Comparison of ENCODE assay signal across 13 cellular contexts in the genomic region with DNA sequence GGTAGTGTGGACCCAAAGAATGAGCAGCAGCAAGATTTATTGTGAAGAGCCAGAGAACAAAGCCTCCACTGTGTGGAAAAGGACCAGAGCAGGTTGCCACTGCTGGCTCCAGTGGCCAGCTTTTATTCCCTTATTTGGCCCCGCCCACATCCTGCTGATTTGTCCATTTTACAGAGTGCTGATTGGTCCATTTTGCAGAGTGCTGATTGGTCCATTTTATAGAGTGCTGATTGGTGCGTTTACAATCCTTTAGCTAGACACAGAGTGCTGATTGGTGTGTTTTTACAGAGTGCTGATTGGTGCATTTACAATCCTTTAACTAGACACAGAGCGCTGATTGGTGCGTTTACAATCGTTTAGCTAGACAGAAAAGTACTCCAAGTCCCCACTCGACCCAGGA. TPM values are rescaled to one million over a fixed set of nuclear protein-coding genes. Genes with fewer than 3 reads are reported as not detected.
DNase-seq lines count a peak whose midpoint lies in the region; ATAC-seq, FAIRE-seq and TF ChIP-seq lines count a peak whose summit lies in the region.
"Not testable (repeated sequence)": the region's sequence is repeated elsewhere in the genome, so short reads cannot be mapped to it uniquely, and the experiment has no call there.
"Had no signal": no experiment of that assay in that cellular context is flagged by ENCODE, and none has a peak within 500 bp of the region (broad histone marks: within the 10 kb centered on the region; RNA-seq: fewer than 3 reads in every experiment).

No MANE protein-coding gene starts in this region.

- H3K4me1 Mint-ChIP-seq in WTC11; activated CD4-positive, alpha-beta memory T cell treated with anti-CD3 and anti-CD28 coated beads for 36 hours (ENCODE audit: low read depth): not testable (repeated sequence)
- H3K4me1 Mint-ChIP-seq in activated CD8-positive, alpha-beta T cell treated with anti-CD3 and anti-CD28 coated beads, Interleukin-2, amount 10 ng/mL, durations not matched to agents 7 days and 5 days (ENCODE audit: low read depth): peaks cover 15% of the 10 kb centered on the region

- H3K27ac ChIP-seq in A549: peak overlapping the region in 1 of 2 experiments; percentile 18; a peak in 2 of 6 replicates
- not testable (repeated sequence) for H3K27ac ChIP-seq in HEK293 (ENCODE audit: extremely low read depth, low read depth, low read length); HepG2 (ENCODE audit: extremely low read length, insufficient read depth, low read length); testis

- H3K9me3 ChIP-seq in A549; HEK293 (ENCODE audit: control insufficient read depth, insufficient read depth, low read depth, low read length); HepG2 (ENCODE audit: low read length); testis: not testable (repeated sequence)

- CTCF ChIA-PET in A549 (lab: Yijun Ruan, JAX) (interaction anchor here (1.5 to 36.8 kb wide), 5 partner anchors 6 to 121 kb away, joined by 3 to 612 read pairs (median 119); a partner anchor contains a TSS), HEK293 (lab: Yijun Ruan, JAX) (interaction anchor here (0.6 to 3.2 kb wide), 3 partner anchors 16 to 414 kb away, joined by 3 to 17 read pairs (median 3); no protein-coding TSS in a partner anchor), WTC11 (lab: Charles Lee) (interaction anchor here (1.9 kb wide), 1 partner anchor 16 kb away, joined by 5 read pairs; no protein-coding TSS in a partner anchor)
- CTCF ChIA-PET in activated CD4-positive, alpha-beta memory T cell treated with anti-CD3 and anti-CD28 coated beads for 36 hours (lab: Charles Lee): interaction anchor here (1.5 kb wide), 1 partner anchor 42 kb away, joined by 3 read pairs; no protein-coding TSS in a partner anchor
- CTCF ChIA-PET in activated CD8-positive, alpha-beta T cell treated with anti-CD3 and anti-CD28 coated beads, Interleukin-2, amount 10 ng/mL, durations not matched to agents 7 days and 5 days (lab: Charles Lee); HepG2 (lab: Yijun Ruan, JAX; ENCODE audit: low intra/inter-chr PET ratio, low total read pairs): not testable (repeated sequence)

- not testable (repeated sequence) for H3K9ac ChIP-seq in HepG2 (ENCODE audit: insufficient read depth, low read depth, low read length)

- DNase-seq in A549 (ENCODE audit: low read depth in 1 of 2, low spot score in 1 of 2); WTC11 (ENCODE audit: low spot score); HepG2 (ENCODE audit: low spot score): not testable (repeated sequence)
- DNase-seq in activated CD4-positive, alpha-beta memory T cell treated with anti-CD3 and anti-CD28 coated beads for 36 hours: peak; percentile 9
- DNase-seq in activated CD8-positive, alpha-beta T cell treated with anti-CD3 and anti-CD28 coated beads, Interleukin-2, amount 10 ng/mL, durations not matched to agents 7 days and 5 days: peak; percentile 26
- peak; percentile 56 for DNase-seq in testis

- H3K27me3 ChIP-seq in HepG2 (ENCODE audit: control insufficient read depth in 1 of 2, insufficient read depth in 2 of 2, low read length in 2 of 2); testis: not testable (repeated sequence)

- not testable (repeated sequence) for TF ChIP-seq CTCF in A549 (IDR thresholded peaks at IDR 0.05); HEK293 (tag by site-specific recombination; IDR thresholded peaks at IDR 0.05); WTC11 (IDR thresholded peaks at IDR 0.05); HepG2 (CRISPR knock-in tag; IDR thresholded peaks at IDR 0.05); testis (IDR thresholded peaks at IDR 0.05)

- H3K36me3 ChIP-seq in HEK293 (ENCODE audit: control insufficient read depth in 2 of 2, insufficient read depth in 1 of 2, low read length in 2 of 2); HepG2 (replicated peaks in 1 of 2; ENCODE audit: control insufficient read depth in 1 of 2, insufficient read depth in 2 of 2, low read length in 2 of 2); testis (ENCODE audit: low read depth, missing control alignments): not testable (repeated sequence)

- 69% methylated on average over 6 of the region's 6 CpGs for WGBS in A549 (ENCODE audit: missing lambda C conversion rate)
- WGBS in HepG2 (ENCODE audit: low lambda C conversion rate): 53% methylated on average over 6 of the region's 6 CpGs
- WGBS in testis, 2 donors: 73 to 81% methylated on average over 6 of the region's 6 CpGs

- not testable (repeated sequence) for BruUV-seq in HepG2 (replicated peaks; lab: Mats Ljungman, UMichigan)

- H3K9me3 Mint-ChIP-seq in WTC11: peaks cover 12% of the 10 kb centered on the region
- not testable (repeated sequence) for H3K9me3 Mint-ChIP-seq in activated CD4-positive, alpha-beta memory T cell treated with anti-CD3 and anti-CD28 coated beads for 36 hours; activated CD8-positive, alpha-beta T cell treated with anti-CD3 and anti-CD28 coated beads, Interleukin-2, amount 10 ng/mL, durations not matched to agents 7 days and 5 days (ENCODE audit: insufficient read depth)

- POLR2A ChIA-PET in A549 (lab: Yijun Ruan, JAX): interaction anchor here (0.6 kb wide), 1 partner anchor 110 kb away, joined by 7 read pairs; no protein-coding TSS in a partner anchor
- POLR2A ChIA-PET in HEK293 (lab: Yijun Ruan, JAX): interaction anchor here (1.0 kb wide), 1 partner anchor 11 kb away, joined by 3 read pairs; no protein-coding TSS in a partner anchor
- POLR2A ChIA-PET in WTC11 (lab: Charles Lee); activated CD4-positive, alpha-beta memory T cell treated with anti-CD3 and anti-CD28 coated beads for 36 hours (lab: Charles Lee); activated CD8-positive, alpha-beta T cell treated with anti-CD3 and anti-CD28 coated beads, Interleukin-2, amount 10 ng/mL, durations not matched to agents 7 days and 5 days (lab: Charles Lee); HepG2 (lab: Yijun Ruan, JAX): not testable (repeated sequence)

- not testable (repeated sequence) for FAIRE-seq in A549 (lab: Jason Lieb, UNC); HepG2 (lab: Jason Lieb, UNC)

- not testable (repeated sequence) for TF ChIP-seq POLR2A in A549 (IDR thresholded peaks at IDR 0.05; ENCODE audit: low read length); HepG2 (IDR thresholded peaks at IDR 0.05; ENCODE audit: insufficient read depth in 1 of 2, low read depth in 2 of 2, low read length in 2 of 2); testis (IDR thresholded peaks at IDR 0.05)

- not testable (repeated sequence) for H3K27ac Mint-ChIP-seq in WTC11; activated CD4-positive, alpha-beta memory T cell treated with anti-CD3 and anti-CD28 coated beads for 36 hours; activated CD8-positive, alpha-beta T cell treated with anti-CD3 and anti-CD28 coated beads, Interleukin-2, amount 10 ng/mL, durations not matched to agents 7 days and 5 days

- in situ Hi-C loops in HepG2 (cut with HindIII; ENCODE audit: extremely low pct_ligation_motif_present, low pct_unique_long_range_greater_than_20kb): not testable (repeated sequence)

- not testable (repeated sequence) for H3K4me3 Mint-ChIP-seq in WTC11; activated CD4-positive, alpha-beta memory T cell treated with anti-CD3 and anti-CD28 coated beads for 36 hours; activated CD8-positive, alpha-beta T cell treated with anti-CD3 and anti-CD28 coated beads, Interleukin-2, amount 10 ng/mL, durations not matched to agents 7 days and 5 days

- not testable (repeated sequence) for H3K4me3 ChIP-seq in A549; HEK293 (ENCODE audit: low read depth, low read length); HepG2 (replicated peaks in 1 of 3; ENCODE audit: insufficient read depth in 1 of 3, low read depth in 2 of 3, low read length in 3 of 3); testis

- not testable (repeated sequence) for H4K20me1 ChIP-seq in HepG2 (ENCODE audit: insufficient read depth, low read length)

- TF ChIP-seq RAD21 in A549 (conservative IDR thresholded peaks at IDR 0.05 in 1 of 2, IDR thresholded peaks at IDR 0.05 in 1 of 2); HepG2 (CRISPR knock-in tag; IDR thresholded peaks at IDR 0.05): not testable (repeated sequence)

- intact Hi-C loops in activated CD4-positive, alpha-beta memory T cell treated with anti-CD3 and anti-CD28 coated beads for 36 hours (cut with micrococcal nuclease); HepG2 (cut with micrococcal nuclease; ENCODE audit: unreplicated experiment); testis (cut with DNase I; ENCODE audit: low total_unique reads): not testable (repeated sequence)

- H3K36me3 Mint-ChIP-seq in WTC11; activated CD4-positive, alpha-beta memory T cell treated with anti-CD3 and anti-CD28 coated beads for 36 hours; activated CD8-positive, alpha-beta T cell treated with anti-CD3 and anti-CD28 coated beads, Interleukin-2, amount 10 ng/mL, durations not matched to agents 7 days and 5 days (ENCODE audit: low read depth): not testable (repeated sequence)

- H3K4me2 ChIP-seq in A549; HepG2 (ENCODE audit: low read depth, low read length): not testable (repeated sequence)

- TF ChIP-seq EP300 in A549 (IDR thresholded peaks at IDR 0.05); HepG2 (IDR thresholded peaks at IDR 0.05; ENCODE audit: low read depth in 2 of 2, low read length in 2 of 2); HepG2 (CRISPR knock-in tag; IDR thresholded peaks at IDR 0.05; ENCODE audit: borderline replicate concordance): not testable (repeated sequence)

- H3K79me2 ChIP-seq in HepG2 (ENCODE audit: insufficient read depth, low read length): not testable (repeated sequence)

- H2AFZ ChIP-seq in HepG2 (ENCODE audit: low read length): not testable (repeated sequence)

- H3K4me1 ChIP-seq in A549 (peaks cover 27% of the 10 kb centered on the region), HepG2 (ENCODE audit: insufficient read depth, low read length) (peaks cover 19% of the 10 kb centered on the region)
- H3K4me1 ChIP-seq in HEK293 (ENCODE audit: control insufficient read depth, insufficient read depth, low read length); testis: not testable (repeated sequence)

- not testable (repeated sequence) for ATAC-seq in A549; WTC11; activated CD8-positive, alpha-beta T cell treated with anti-CD3 and anti-CD28 coated beads, Interleukin-2, amount 10 ng/mL, durations not matched to agents 7 days and 5 days; HepG2

- H3K27me3 Mint-ChIP-seq in WTC11 (ENCODE audit: low read depth); activated CD4-positive, alpha-beta memory T cell treated with anti-CD3 and anti-CD28 coated beads for 36 hours; activated CD8-positive, alpha-beta T cell treated with anti-CD3 and anti-CD28 coated beads, Interleukin-2, amount 10 ng/mL, durations not matched to agents 7 days and 5 days (ENCODE audit: low read depth): not testable (repeated sequence)

RNA-seq across cellular contexts. Expression of a gene that starts 15.9 kb away (rescaled TPM):
- 0.06 and 0.08 TPM in 2 replicates for polyA plus RNA-seq in A549 (2011; rRNA removed)
- polyA plus RNA-seq in A549 (2012; cell fraction: cytosol; rRNA removed): 0.05 and 0.08 TPM in 2 replicates
- polyA plus RNA-seq in A549 (2012; cell fraction: nucleus; rRNA removed): 0.07 TPM in 1 of 2 replicates, not detected in the other
- polyA plus RNA-seq in A549 (2017; fragmentation: RNase III; extraction: RNeasy Plus Mini Kit Qiagen cat#74134 plus additional on column Dnase treatment): 0.25 to 0.44 TPM (median 0.28 TPM) in 3 replicates
- polyA minus RNA-seq in A549 (2011; rRNA and poly(A)+ RNA removed): 0.41 TPM in 1 of 2 replicates, not detected in the other
- total RNA-seq in WTC11 (2021): 0.09 to 0.11 TPM (median 0.11 TPM) in 3 replicates
- under 1 TPM; 0.15 to 0.31 TPM for total RNA-seq in activated CD4-positive, alpha-beta memory T cell treated with anti-CD3 and anti-CD28 coated beads for 36 hours
- total RNA-seq in activated CD8-positive, alpha-beta T cell treated with anti-CD3 and anti-CD28 coated beads, Interleukin-2, amount 10 ng/mL, durations not matched to agents 7 days and 5 days: not detected
- not detected in 2 replicates for total RNA-seq in HepG2 (2016; rRNA removed; fragmentation: Illumina TruSeq; extraction: Trizol)
- not detected in 2 replicates for total RNA-seq in HepG2 (2016; cell fraction: cytosol; rRNA removed; fragmentation: Illumina TruSeq; extraction: Trizol; ENCODE audit: low read depth)
- total RNA-seq in HepG2 (2016; cell fraction: insoluble cytoplasmic fraction; rRNA removed; fragmentation: Illumina TruSeq; extraction: Trizol): not detected in 2 replicates
- total RNA-seq in HepG2 (2016; cell fraction: membrane; rRNA removed; fragmentation: Illumina TruSeq; extraction: Trizol): not detected in 2 replicates
- total RNA-seq in HepG2 (2016; cell fraction: nucleus; rRNA removed; fragmentation: Illumina TruSeq; extraction: Trizol): not detected in 2 replicates
- 0.03 TPM in 1 of 2 replicates, not detected in the other for polyA plus RNA-seq in HepG2 (2011; rRNA removed)
- not detected in 2 replicates for polyA plus RNA-seq in HepG2 (2011; cell fraction: cytosol; rRNA removed)
- not detected in 2 replicates for polyA plus RNA-seq in HepG2 (2011; cell fraction: nucleus; rRNA removed)
- polyA plus RNA-seq in HepG2 (2012): not detected in 2 replicates
- polyA plus RNA-seq in HepG2 (2016; cell fraction: cytosol; fragmentation: Illumina TruSeq; extraction: Trizol; ENCODE audit: low read depth): not detected in 2 replicates
- not detected in 2 replicates for polyA plus RNA-seq in HepG2 (2016; cell fraction: insoluble cytoplasmic fraction; fragmentation: Illumina TruSeq; extraction: Trizol; ENCODE audit: low read depth)
- not detected in 2 replicates for polyA plus RNA-seq in HepG2 (2016; cell fraction: membrane; fragmentation: Illumina TruSeq; extraction: Trizol; ENCODE audit: low read depth)
- polyA plus RNA-seq in HepG2 (2016; cell fraction: nucleus; fragmentation: Illumina TruSeq; extraction: Trizol; ENCODE audit: insufficient read depth, low read depth): not detected in 2 replicates
- not detected in 2 replicates for polyA minus RNA-seq in HepG2 (2011; rRNA and poly(A)+ RNA removed; ENCODE audit: low replicate concordance)
- polyA minus RNA-seq in HepG2 (2011; cell fraction: cytosol; rRNA and poly(A)+ RNA removed): not detected in 2 replicates
- not detected in 2 replicates for polyA minus RNA-seq in HepG2 (2011; cell fraction: nucleus; rRNA and poly(A)+ RNA removed)
- total RNA-seq in testis: not detected
- not detected for polyA plus RNA-seq in testis (ENCODE audit: insufficient read depth, low read depth, low replicate concordance)
- total RNA-seq: A673; CD4-positive, CD25-positive, alpha-beta regulatory T cell; CD8-positive, alpha-beta memory T cell had no signal
- polyA plus RNA-seq: AG04450; CD14-positive monocyte; CD4-positive, alpha-beta memory T cell; CD4-positive, CD25-positive, alpha-beta regulatory T cell had no signal

RNA-seq across cellular contexts. Expression of a gene that starts 35.9 kb away (rescaled TPM):
- 13.4 and 15.2 TPM in 2 replicates for polyA plus RNA-seq in A549 (2011; rRNA removed)
- polyA plus RNA-seq in A549 (2012; cell fraction: cytosol; rRNA removed): 13.6 and 15.7 TPM in 2 replicates
- 8.4 and 11.9 TPM in 2 replicates for polyA plus RNA-seq in A549 (2012; cell fraction: nucleus; rRNA removed)
- 12.5 to 17.5 TPM (median 14.2 TPM) in 3 replicates for polyA plus RNA-seq in A549 (2017; fragmentation: RNase III; extraction: RNeasy Plus Mini Kit Qiagen cat#74134 plus additional on column Dnase treatment)
- polyA minus RNA-seq in A549 (2011; rRNA and poly(A)+ RNA removed): 24.7 and 26.9 TPM in 2 replicates
- total RNA-seq in WTC11 (2021): 18.9 to 22.7 TPM (median 20.0 TPM) in 3 replicates
- 1 to 10 TPM; 2.2 to 2.4 TPM for total RNA-seq in activated CD4-positive, alpha-beta memory T cell treated with anti-CD3 and anti-CD28 coated beads for 36 hours
- total RNA-seq in activated CD8-positive, alpha-beta T cell treated with anti-CD3 and anti-CD28 coated beads, Interleukin-2, amount 10 ng/mL, durations not matched to agents 7 days and 5 days: not detected
- 0.15 and 0.49 TPM in 2 replicates for total RNA-seq in HepG2 (2016; rRNA removed; fragmentation: Illumina TruSeq; extraction: Trizol)
- total RNA-seq in HepG2 (2016; cell fraction: cytosol; rRNA removed; fragmentation: Illumina TruSeq; extraction: Trizol; ENCODE audit: low read depth): 0.20 and 0.26 TPM in 2 replicates
- total RNA-seq in HepG2 (2016; cell fraction: insoluble cytoplasmic fraction; rRNA removed; fragmentation: Illumina TruSeq; extraction: Trizol): 0.27 and 0.35 TPM in 2 replicates
- 0.17 and 0.34 TPM in 2 replicates for total RNA-seq in HepG2 (2016; cell fraction: membrane; rRNA removed; fragmentation: Illumina TruSeq; extraction: Trizol)
- not detected in 2 replicates for total RNA-seq in HepG2 (2016; cell fraction: nucleus; rRNA removed; fragmentation: Illumina TruSeq; extraction: Trizol)
- polyA plus RNA-seq in HepG2 (2011; rRNA removed): 2.0 and 2.8 TPM in 2 replicates
- polyA plus RNA-seq in HepG2 (2011; cell fraction: cytosol; rRNA removed): 1.7 and 2.8 TPM in 2 replicates
- polyA plus RNA-seq in HepG2 (2011; cell fraction: nucleus; rRNA removed): 1.4 and 1.7 TPM in 2 replicates
- polyA plus RNA-seq in HepG2 (2012): 0.99 and 1.1 TPM in 2 replicates
- polyA plus RNA-seq in HepG2 (2016; cell fraction: cytosol; fragmentation: Illumina TruSeq; extraction: Trizol; ENCODE audit: low read depth): 0.10 TPM in 1 of 2 replicates, not detected in the other
- 0.73 and 1.2 TPM in 2 replicates for polyA plus RNA-seq in HepG2 (2016; cell fraction: insoluble cytoplasmic fraction; fragmentation: Illumina TruSeq; extraction: Trizol; ENCODE audit: low read depth)
- 0.48 TPM in 2 replicates for polyA plus RNA-seq in HepG2 (2016; cell fraction: membrane; fragmentation: Illumina TruSeq; extraction: Trizol; ENCODE audit: low read depth)
- polyA plus RNA-seq in HepG2 (2016; cell fraction: nucleus; fragmentation: Illumina TruSeq; extraction: Trizol; ENCODE audit: insufficient read depth, low read depth): 0.53 and 1.7 TPM in 2 replicates
- polyA minus RNA-seq in HepG2 (2011; rRNA and poly(A)+ RNA removed; ENCODE audit: low replicate concordance): 0.23 and 2.3 TPM in 2 replicates
- not detected in 2 replicates for polyA minus RNA-seq in HepG2 (2011; cell fraction: cytosol; rRNA and poly(A)+ RNA removed)
- polyA minus RNA-seq in HepG2 (2011; cell fraction: nucleus; rRNA and poly(A)+ RNA removed): 0.26 and 1.9 TPM in 2 replicates
- 10 to 100 TPM; 11.3 to 16.5 TPM for total RNA-seq in testis
- 15.5 TPM for polyA plus RNA-seq in testis (ENCODE audit: insufficient read depth, low read depth, low replicate concordance)
- polyA plus RNA-seq: CD14-positive monocyte had no signal

RNA-seq across cellular contexts. Expression of a gene that starts 57.3 kb away (rescaled TPM):
- polyA plus RNA-seq in A549 (2011; rRNA removed) (37.9 and 42.9 TPM in 2 replicates), A549 (2017; fragmentation: RNase III; extraction: RNeasy Plus Mini Kit Qiagen cat#74134 plus additional on column Dnase treatment) (75.8 to 84.2 TPM (median 76.7 TPM) in 3 replicates), HepG2 (2011; rRNA removed) (17.8 and 17.9 TPM in 2 replicates), testis (ENCODE audit: insufficient read depth, low read depth, low replicate concordance) (61.0 TPM)
- polyA plus RNA-seq in A549 (2012; cell fraction: cytosol; rRNA removed): 105 and 115 TPM in 2 replicates
- 115 and 138 TPM in 2 replicates for polyA plus RNA-seq in A549 (2012; cell fraction: nucleus; rRNA removed)
- 68.7 and 73.7 TPM in 2 replicates for polyA minus RNA-seq in A549 (2011; rRNA and poly(A)+ RNA removed)
- total RNA-seq in WTC11 (2021) (69.8 to 77.7 TPM (median 73.9 TPM) in 3 replicates), HepG2 (2016; rRNA removed; fragmentation: Illumina TruSeq; extraction: Trizol) (9.5 and 11.6 TPM in 2 replicates), testis (10 to 100 TPM; 84.3 to 88.3 TPM)
- total RNA-seq in activated CD4-positive, alpha-beta memory T cell treated with anti-CD3 and anti-CD28 coated beads for 36 hours: 10 to 100 TPM; 16.3 to 17.8 TPM
- total RNA-seq in activated CD8-positive, alpha-beta T cell treated with anti-CD3 and anti-CD28 coated beads, Interleukin-2, amount 10 ng/mL, durations not matched to agents 7 days and 5 days: 10 to 100 TPM; 15.3 to 18.2 TPM
- 2.6 and 4.8 TPM in 2 replicates for total RNA-seq in HepG2 (2016; cell fraction: cytosol; rRNA removed; fragmentation: Illumina TruSeq; extraction: Trizol; ENCODE audit: low read depth)
- total RNA-seq in HepG2 (2016; cell fraction: insoluble cytoplasmic fraction; rRNA removed; fragmentation: Illumina TruSeq; extraction: Trizol): 10.0 and 10.5 TPM in 2 replicates
- total RNA-seq in HepG2 (2016; cell fraction: membrane; rRNA removed; fragmentation: Illumina TruSeq; extraction: Trizol): 10.6 and 12.4 TPM in 2 replicates
- total RNA-seq in HepG2 (2016; cell fraction: nucleus; rRNA removed; fragmentation: Illumina TruSeq; extraction: Trizol): 8.9 and 11.4 TPM in 2 replicates
- polyA plus RNA-seq in HepG2 (2011; cell fraction: cytosol; rRNA removed): 14.3 and 23.7 TPM in 2 replicates
- 18.9 and 19.4 TPM in 2 replicates for polyA plus RNA-seq in HepG2 (2011; cell fraction: nucleus; rRNA removed)
- 14.7 and 17.0 TPM in 2 replicates for polyA plus RNA-seq in HepG2 (2012)
- polyA plus RNA-seq in HepG2 (2016; cell fraction: cytosol; fragmentation: Illumina TruSeq; extraction: Trizol; ENCODE audit: low read depth): 9.3 and 10.1 TPM in 2 replicates
- 28.2 and 39.6 TPM in 2 replicates for polyA plus RNA-seq in HepG2 (2016; cell fraction: insoluble cytoplasmic fraction; fragmentation: Illumina TruSeq; extraction: Trizol; ENCODE audit: low read depth)
- 28.3 and 29.9 TPM in 2 replicates for polyA plus RNA-seq in HepG2 (2016; cell fraction: membrane; fragmentation: Illumina TruSeq; extraction: Trizol; ENCODE audit: low read depth)
- polyA plus RNA-seq in HepG2 (2016; cell fraction: nucleus; fragmentation: Illumina TruSeq; extraction: Trizol; ENCODE audit: insufficient read depth, low read depth): 31.4 and 32.9 TPM in 2 replicates
- 22.4 and 40.1 TPM in 2 replicates for polyA minus RNA-seq in HepG2 (2011; rRNA and poly(A)+ RNA removed; ENCODE audit: low replicate concordance)
- polyA minus RNA-seq in HepG2 (2011; cell fraction: cytosol; rRNA and poly(A)+ RNA removed): 17.8 and 19.8 TPM in 2 replicates
- polyA minus RNA-seq in HepG2 (2011; cell fraction: nucleus; rRNA and poly(A)+ RNA removed): 9.8 and 13.6 TPM in 2 replicates
